Comparison of ENCODE assay signal across 8 cellular contexts in genomic region chr18:59139291-59139614, GRCh38. TPM values are rescaled to one million over a fixed set of nuclear protein-coding genes. Genes with fewer than 3 reads are reported as not detected.
DNase-seq lines count a peak whose midpoint lies in the region; ATAC-seq and TF ChIP-seq lines count a peak whose summit lies in the region.

No MANE protein-coding gene starts in this region.

- BruUV-seq in PC-3 (replicated peaks; lab: Mats Ljungman, UMichigan), result no TSS peak

- no peaks in the 10 kb centered on the region for H3K9me3 Mint-ChIP-seq in naive thymus-derived CD4-positive, alpha-beta T cell
- peaks cover 0 to 2% of the 10 kb centered on the region in 2 donors for H3K9me3 Mint-ChIP-seq in stimulated activated naive B cell treated with anti-CD40 and anti-IgM and Interleukin-4, amounts not matched to agents 10 μg/mL and 1 μg/mL and 100 μg/mL, for 72 hours

- H3K27me3 ChIP-seq in PC-3 (ENCODE audit: low read length) (peaks cover 33% of the 10 kb centered on the region), esophagus squamous epithelium (peaks cover 0 to 13% (median 0%) of the 10 kb centered on the region in 4 donors)
- no peaks in the 10 kb centered on the region for H3K27me3 ChIP-seq in naive thymus-derived CD4-positive, alpha-beta T cell (ENCODE audit: control insufficient read depth in 2 of 2, insufficient read depth in 2 of 2, low read length in 2 of 2)

- no peaks in the 10 kb centered on the region for H3K36me3 ChIP-seq in PC-3 (ENCODE audit: low read depth, low read length)
- no peaks in the 10 kb centered on the region for H3K36me3 ChIP-seq in esophagus squamous epithelium
- peaks cover 0 to 8% (median 0%) of the 10 kb centered on the region in 3 experiments for H3K36me3 ChIP-seq in naive thymus-derived CD4-positive, alpha-beta T cell (ENCODE audit: control insufficient read depth in 2 of 3, insufficient read depth in 3 of 3, low read length in 3 of 3)

- peak overlapping the region; percentile 96 for H3K4me2 ChIP-seq in PC-3 (ENCODE audit: low read length)

- peaks cover 10% of the 10 kb centered on the region for H3K4me1 ChIP-seq in PC-3 (ENCODE audit: insufficient read depth, low read length)
- peaks cover 10 to 25% (median 14%) of the 10 kb centered on the region in 3 donors for H3K4me1 ChIP-seq in esophagus squamous epithelium
- H3K4me1 ChIP-seq in naive thymus-derived CD4-positive, alpha-beta T cell (ENCODE audit: control insufficient read depth in 2 of 2, insufficient read depth in 2 of 2, low read length in 2 of 2), result peaks cover 15 to 17% of the 10 kb centered on the region in 2 donors

- TF ChIP-seq POLR2A in esophagus squamous epithelium (IDR thresholded peaks at IDR 0.05), result no peak

- H3K4me1 Mint-ChIP-seq in naive thymus-derived CD4-positive, alpha-beta T cell, result peaks cover 19 to 46% (median 37%) of the 10 kb centered on the region in 7 donors
- H3K4me1 Mint-ChIP-seq in stimulated activated naive B cell treated with anti-CD40 and anti-IgM and Interleukin-4, amounts not matched to agents 10 μg/mL and 1 μg/mL and 100 μg/mL, for 72 hours, result peaks cover 19 to 44% of the 10 kb centered on the region in 2 donors

- H3K27ac ChIP-seq in PC-3 (ENCODE audit: low read length), result peak overlapping the region; percentile 50
- H3K27ac ChIP-seq in esophagus squamous epithelium, result peak overlapping the region; percentile 83 to 92 (median 86)
- peak overlapping the region; percentile 98 for H3K27ac ChIP-seq in naive thymus-derived CD4-positive, alpha-beta T cell (ENCODE audit: low read depth, low read length)

- 0 out of 2 replicates have a peak, but pooled peaks cover 4% of the 10 kb centered on the region for H4K20me1 ChIP-seq in PC-3 (ENCODE audit: low read length)

- peak overlapping the region; percentile 93 to 100 (median 100) for H3K27ac Mint-ChIP-seq in naive thymus-derived CD4-positive, alpha-beta T cell
- peak overlapping the region; percentile 100 for H3K27ac Mint-ChIP-seq in stimulated activated naive B cell treated with anti-CD40 and anti-IgM and Interleukin-4, amounts not matched to agents 10 μg/mL and 1 μg/mL and 100 μg/mL, for 72 hours

- TF ChIP-seq CTCF in PC-3 (conservative IDR thresholded peaks at IDR 0.05; ENCODE audit: low read depth, low read length), result no peak
- no peak for TF ChIP-seq CTCF in esophagus squamous epithelium (IDR thresholded peaks at IDR 0.05)

- no peaks in the 10 kb centered on the region for H3K9me2 ChIP-seq in PC-3 (replicated peaks; ENCODE audit: low read length)

- H3K4me3 Mint-ChIP-seq in naive thymus-derived CD4-positive, alpha-beta T cell, result peak overlapping the region; percentile 91 to 98 (median 96)
- peak overlapping the region; percentile 96 for H3K4me3 Mint-ChIP-seq in stimulated activated naive B cell treated with anti-CD40 and anti-IgM and Interleukin-4, amounts not matched to agents 10 μg/mL and 1 μg/mL and 100 μg/mL, for 72 hours

- no peaks in the 10 kb centered on the region for H3F3A ChIP-seq in PC-3 (ENCODE audit: low read length, unreplicated experiment)

- intact Hi-C loops in PC-3 (cut with micrococcal nuclease) (no loop called here), esophagus squamous epithelium (cut with DNase I) (no loop called here)
- intact Hi-C loops in naive thymus-derived CD4-positive, alpha-beta T cell (cut with micrococcal nuclease), result loop anchor here (1.0 to 10.0 kb wide), 18 partner anchors 55 to 1553 kb away; partner anchors contain the start of genes LMAN1 (in 2 of the 2), MALT1 (in 2 of the 2), NARS1 (in 2 of the 2) and FECH (in 1 of the 2)

- peaks cover 0 to 7% (median 0%) of the 10 kb centered on the region in 5 donors for H3K36me3 Mint-ChIP-seq in naive thymus-derived CD4-positive, alpha-beta T cell
- H3K36me3 Mint-ChIP-seq in stimulated activated naive B cell treated with anti-CD40 and anti-IgM and Interleukin-4, amounts not matched to agents 10 μg/mL and 1 μg/mL and 100 μg/mL, for 72 hours, result peaks cover 4% of the 10 kb centered on the region in 2 donors

- CTCF ChIA-PET in PC-3 (lab: Charles Lee), result no interaction called here
- CTCF ChIA-PET in naive thymus-derived CD4-positive, alpha-beta T cell (lab: Charles Lee), result interaction anchor here (0.7 kb wide), 1 partner anchor 59 kb away, joined by 3 read pairs; no protein-coding TSS in a partner anchor

- no peaks in the 10 kb centered on the region for H3K9me3 ChIP-seq in PC-3 (ENCODE audit: low read length)
- no peaks in the 10 kb centered on the region for H3K9me3 ChIP-seq in esophagus squamous epithelium
- no peaks in the 10 kb centered on the region for H3K9me3 ChIP-seq in naive thymus-derived CD4-positive, alpha-beta T cell (ENCODE audit: control insufficient read depth in 2 of 3, low read length in 3 of 3)

- 0% methylated on average over 3 to 11 of the region's 15 CpGs for WGBS in esophagus squamous epithelium, 2 donors

- DNase-seq in D341Med (ENCODE audit: low spot score) (peak; percentile 99), PC-3 (peak; percentile 87), esophagus squamous epithelium (lab: John Stamatoyannopoulos, UW) (peak; percentile 78)
- DNase-seq in Jurkat, Clone E6-1 (ENCODE audit: low read depth, low spot score), result peak; percentile 83
- peak; percentile 95 to 96 for DNase-seq in activated T-cell treated with anti-CD3 and anti-CD28 coated beads, Interleukin-2, amount 50 U/mL, for 48 hours
- DNase-seq in naive thymus-derived CD4-positive, alpha-beta T cell, result peak in 7 of 9 donors; percentile 89 to 97 (median 95)
- peak; percentile 91 for DNase-seq in stimulated activated naive B cell treated with anti-CD40 and anti-IgM and Interleukin-4, amounts not matched to agents 10 μg/mL and 1 μg/mL and 100 μg/mL, for 72 hours

- POLR2A ChIA-PET in PC-3 (lab: Charles Lee; ENCODE audit: unreplicated experiment), result interaction anchor here (0.6 kb wide), 1 partner anchor 354 kb away, joined by 4 read pairs; no protein-coding TSS in a partner anchor
- POLR2A ChIA-PET in naive thymus-derived CD4-positive, alpha-beta T cell (lab: Charles Lee), result interaction anchor here (0.6 kb wide), 1 partner anchor 638 kb away, joined by 3 read pairs; no protein-coding TSS in a partner anchor

- H3K79me2 ChIP-seq in PC-3 (ENCODE audit: low read length), result peaks cover 37% of the 10 kb centered on the region

- peaks cover 5 to 19% (median 13%) of the 10 kb centered on the region in 5 donors for H3K27me3 Mint-ChIP-seq in naive thymus-derived CD4-positive, alpha-beta T cell
- peaks cover 14 to 20% of the 10 kb centered on the region in 2 donors for H3K27me3 Mint-ChIP-seq in stimulated activated naive B cell treated with anti-CD40 and anti-IgM and Interleukin-4, amounts not matched to agents 10 μg/mL and 1 μg/mL and 100 μg/mL, for 72 hours

- H3K9ac ChIP-seq in PC-3 (ENCODE audit: low read length), result peak overlapping the region; percentile 78

- H3K4me3 ChIP-seq in Jurkat, Clone E6-1 (ENCODE audit: low read length), result peak overlapping the region; percentile 91
- H3K4me3 ChIP-seq in PC-3 (ENCODE audit: low read length) (peak overlapping the region; percentile 86), esophagus squamous epithelium (peak overlapping the region; percentile 83 to 94 (median 90))
- H3K4me3 ChIP-seq in naive thymus-derived CD4-positive, alpha-beta T cell (ENCODE audit: low read length), result peak overlapping the region; percentile 98

- ATAC-seq in GM21529 (IDR thresholded peaks at IDR 0.05; ENCODE audit: unreplicated experiment) (peak; percentile 69), PC-3 (peak; percentile 90)
- peak; percentile 93 for ATAC-seq in naive thymus-derived CD4-positive, alpha-beta T cell
- ATAC-seq in stimulated activated naive B cell treated with anti-CD40 and anti-IgM and Interleukin-4, amounts not matched to agents 10 μg/mL and 1 μg/mL and 100 μg/mL, for 72 hours (replicated peaks), result peak; percentile 82 to 87

- peak overlapping the region; percentile 80 for H2AFZ ChIP-seq in PC-3 (ENCODE audit: low read length)

RNA-seq across cellular contexts. Expression of gene SEC11C, which starts 0.4 kb away (rescaled TPM):
- 117 TPM for polyA plus RNA-seq in Jurkat, Clone E6-1 (2012; ENCODE audit: insufficient read depth, insufficient read length)
- total RNA-seq in PC-3 (2014; rRNA removed) (48.8 and 50.6 TPM in 2 replicates), esophagus squamous epithelium (10 to 100 TPM; 29.6 to 61.8 (median 31.7) TPM)
- 100 to 1,000 TPM in 1 of 5 experiments, 10 to 100 TPM in 4; 41.4 to 111 (median 53.8) TPM for total RNA-seq in naive thymus-derived CD4-positive, alpha-beta T cell
- polyA plus RNA-seq in naive thymus-derived CD4-positive, alpha-beta T cell, result 100 to 1,000 TPM in 1 of 2 donors, 10 to 100 TPM in 1; 92.4 to 137 TPM

Comparison
In these comparisons a context has a peak if more than half of its experiments do, and no peak if none do; other contexts are left out.
1. Peak in every context shown above with its lines: DNase-seq, ATAC-seq, H3K4me3 ChIP-seq and H3K27ac ChIP-seq.
2. intact Hi-C loops: an anchor here in naive thymus-derived CD4-positive, alpha-beta T cell (1.0 to 10.0 kb wide); none called in PC-3 and esophagus squamous epithelium.